ENCODE assay signal across 1 cellular context in the genomic region with DNA sequence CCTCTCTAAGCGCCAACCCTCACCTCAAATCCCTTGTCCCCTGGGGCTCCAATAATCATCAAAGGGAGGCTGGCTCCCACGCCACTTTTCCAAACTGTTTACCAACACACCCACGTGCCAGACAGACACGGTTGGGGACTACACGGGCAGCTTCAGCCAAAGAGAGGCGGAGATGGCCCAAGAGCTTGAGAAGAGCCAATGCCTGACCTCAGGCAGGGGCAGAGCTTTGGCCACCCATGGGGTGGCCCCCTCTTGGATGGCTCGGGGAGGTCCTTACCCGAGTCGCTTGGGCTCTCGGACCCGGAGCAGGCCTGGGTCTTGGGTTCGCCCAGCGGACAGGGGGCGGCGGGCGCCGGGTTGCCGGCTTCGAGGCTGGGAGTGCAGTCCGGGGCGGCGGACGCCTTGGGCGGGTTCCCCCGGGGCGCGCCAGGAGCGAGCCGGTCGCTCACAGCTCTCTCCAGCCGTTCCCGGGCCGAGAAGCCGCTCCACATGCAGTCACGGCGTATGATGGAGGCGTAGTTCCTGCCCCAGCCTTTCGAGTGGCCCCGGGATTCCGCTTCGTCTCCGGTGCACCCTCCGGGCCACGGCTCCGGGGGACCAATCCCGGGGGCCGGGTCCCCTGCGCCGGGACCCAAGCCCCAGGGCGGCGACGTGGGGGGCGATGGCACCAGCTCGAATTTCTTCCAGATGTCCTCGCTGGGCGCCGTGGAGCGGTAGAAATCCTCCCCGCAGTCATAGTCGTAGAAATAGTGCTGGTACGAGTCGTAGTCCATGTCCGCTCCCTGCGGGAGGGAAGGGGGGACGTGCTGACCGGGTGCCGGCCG.
TF ChIP-seq lines count a peak whose summit lies in the region.

No MANE protein-coding gene starts in this region.

TF ChIP-seq in GM23338, 12 proteins besides CTCF, POLR2A, EP300 and RAD21 (continued from another document):
- TF ChIP-seq, protein P1, sequence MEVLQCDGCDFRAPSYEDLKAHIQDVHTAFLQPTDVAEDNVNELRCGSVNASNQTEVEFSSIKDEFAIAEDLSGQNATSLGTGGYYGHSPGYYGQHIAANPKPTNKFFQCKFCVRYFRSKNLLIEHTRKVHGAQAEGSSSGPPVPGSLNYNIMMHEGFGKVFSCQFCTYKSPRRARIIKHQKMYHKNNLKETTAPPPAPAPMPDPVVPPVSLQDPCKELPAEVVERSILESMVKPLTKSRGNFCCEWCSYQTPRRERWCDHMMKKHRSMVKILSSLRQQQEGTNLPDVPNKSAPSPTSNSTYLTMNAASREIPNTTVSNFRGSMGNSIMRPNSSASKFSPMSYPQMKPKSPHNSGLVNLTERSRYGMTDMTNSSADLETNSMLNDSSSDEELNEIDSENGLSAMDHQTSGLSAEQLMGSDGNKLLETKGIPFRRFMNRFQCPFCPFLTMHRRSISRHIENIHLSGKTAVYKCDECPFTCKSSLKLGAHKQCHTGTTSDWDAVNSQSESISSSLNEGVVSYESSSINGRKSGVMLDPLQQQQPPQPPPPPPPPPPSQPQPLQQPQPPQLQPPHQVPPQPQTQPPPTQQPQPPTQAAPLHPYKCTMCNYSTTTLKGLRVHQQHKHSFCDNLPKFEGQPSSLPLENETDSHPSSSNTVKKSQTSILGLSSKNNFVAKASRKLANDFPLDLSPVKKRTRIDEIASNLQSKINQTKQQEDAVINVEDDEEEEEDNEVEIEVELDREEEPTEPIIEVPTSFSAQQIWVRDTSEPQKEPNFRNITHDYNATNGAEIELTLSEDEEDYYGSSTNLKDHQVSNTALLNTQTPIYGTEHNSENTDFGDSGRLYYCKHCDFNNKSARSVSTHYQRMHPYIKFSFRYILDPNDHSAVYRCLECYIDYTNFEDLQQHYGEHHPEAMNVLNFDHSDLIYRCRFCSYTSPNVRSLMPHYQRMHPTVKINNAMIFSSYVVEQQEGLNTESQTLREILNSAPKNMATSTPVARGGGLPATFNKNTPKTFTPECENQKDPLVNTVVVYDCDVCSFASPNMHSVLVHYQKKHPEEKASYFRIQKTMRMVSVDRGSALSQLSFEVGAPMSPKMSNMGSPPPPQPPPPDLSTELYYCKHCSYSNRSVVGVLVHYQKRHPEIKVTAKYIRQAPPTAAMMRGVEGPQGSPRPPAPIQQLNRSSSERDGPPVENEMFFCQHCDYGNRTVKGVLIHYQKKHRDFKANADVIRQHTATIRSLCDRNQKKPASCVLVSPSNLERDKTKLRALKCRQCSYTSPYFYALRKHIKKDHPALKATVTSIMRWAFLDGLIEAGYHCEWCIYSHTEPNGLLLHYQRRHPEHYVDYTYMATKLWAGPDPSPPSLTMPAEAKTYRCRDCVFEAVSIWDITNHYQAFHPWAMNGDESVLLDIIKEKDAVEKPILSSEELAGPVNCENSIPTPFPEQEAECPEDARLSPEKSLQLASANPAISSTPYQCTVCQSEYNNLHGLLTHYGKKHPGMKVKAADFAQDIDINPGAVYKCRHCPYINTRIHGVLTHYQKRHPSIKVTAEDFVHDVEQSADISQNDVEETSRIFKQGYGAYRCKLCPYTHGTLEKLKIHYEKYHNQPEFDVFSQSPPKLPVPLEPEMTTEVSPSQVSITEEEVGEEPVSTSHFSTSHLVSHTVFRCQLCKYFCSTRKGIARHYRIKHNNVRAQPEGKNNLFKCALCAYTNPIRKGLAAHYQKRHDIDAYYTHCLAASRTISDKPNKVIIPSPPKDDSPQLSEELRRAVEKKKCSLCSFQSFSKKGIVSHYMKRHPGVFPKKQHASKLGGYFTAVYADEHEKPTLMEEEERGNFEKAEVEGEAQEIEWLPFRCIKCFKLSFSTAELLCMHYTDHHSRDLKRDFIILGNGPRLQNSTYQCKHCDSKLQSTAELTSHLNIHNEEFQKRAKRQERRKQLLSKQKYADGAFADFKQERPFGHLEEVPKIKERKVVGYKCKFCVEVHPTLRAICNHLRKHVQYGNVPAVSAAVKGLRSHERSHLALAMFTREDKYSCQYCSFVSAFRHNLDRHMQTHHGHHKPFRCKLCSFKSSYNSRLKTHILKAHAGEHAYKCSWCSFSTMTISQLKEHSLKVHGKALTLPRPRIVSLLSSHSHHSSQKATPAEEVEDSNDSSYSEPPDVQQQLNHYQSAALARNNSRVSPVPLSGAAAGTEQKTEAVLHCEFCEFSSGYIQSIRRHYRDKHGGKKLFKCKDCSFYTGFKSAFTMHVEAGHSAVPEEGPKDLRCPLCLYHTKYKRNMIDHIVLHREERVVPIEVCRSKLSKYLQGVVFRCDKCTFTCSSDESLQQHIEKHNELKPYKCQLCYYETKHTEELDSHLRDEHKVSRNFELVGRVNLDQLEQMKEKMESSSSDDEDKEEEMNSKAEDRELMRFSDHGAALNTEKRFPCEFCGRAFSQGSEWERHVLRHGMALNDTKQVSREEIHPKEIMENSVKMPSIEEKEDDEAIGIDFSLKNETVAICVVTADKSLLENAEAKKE (CRISPR knock-in tag; IDR thresholded peaks at IDR 0.05), result no peak
- TF ChIP-seq, protein P2, sequence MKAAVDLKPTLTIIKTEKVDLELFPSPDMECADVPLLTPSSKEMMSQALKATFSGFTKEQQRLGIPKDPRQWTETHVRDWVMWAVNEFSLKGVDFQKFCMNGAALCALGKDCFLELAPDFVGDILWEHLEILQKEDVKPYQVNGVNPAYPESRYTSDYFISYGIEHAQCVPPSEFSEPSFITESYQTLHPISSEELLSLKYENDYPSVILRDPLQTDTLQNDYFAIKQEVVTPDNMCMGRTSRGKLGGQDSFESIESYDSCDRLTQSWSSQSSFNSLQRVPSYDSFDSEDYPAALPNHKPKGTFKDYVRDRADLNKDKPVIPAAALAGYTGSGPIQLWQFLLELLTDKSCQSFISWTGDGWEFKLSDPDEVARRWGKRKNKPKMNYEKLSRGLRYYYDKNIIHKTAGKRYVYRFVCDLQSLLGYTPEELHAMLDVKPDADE (IDR thresholded peaks at IDR 0.05), result no peak
- TF ChIP-seq POLR2AphosphoS5 (IDR thresholded peaks at IDR 0.05; ENCODE audit: low read depth) (no peak), ZNF331 (CRISPR knock-in tag; IDR thresholded peaks at IDR 0.05; ENCODE audit: low read depth) (no peak)
